Comparison of ENCODE assay signal across 1 cellular context in the genomic region with DNA sequence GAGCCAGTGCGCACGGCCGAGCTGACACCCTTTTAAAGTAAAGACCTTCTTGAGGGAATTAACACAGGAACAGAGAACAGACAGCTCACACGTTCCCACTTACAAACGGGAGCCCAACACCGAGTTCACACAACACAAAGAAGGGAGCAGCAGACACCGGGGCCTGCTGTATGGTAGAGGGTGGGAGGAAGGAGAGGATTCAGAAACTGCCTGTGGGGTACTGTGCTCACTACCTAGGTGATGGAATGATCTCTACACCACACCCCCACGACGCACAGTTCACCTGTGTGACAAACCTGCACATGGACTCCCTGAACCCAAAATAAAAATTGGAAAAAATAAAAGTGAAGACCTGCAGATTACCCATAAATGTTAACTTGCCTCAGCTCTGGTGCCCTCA.
TF ChIP-seq lines count a peak whose summit lies in the region.

No MANE protein-coding gene starts in this region.

TF ChIP-seq in IMR-90, 13 proteins besides CTCF, POLR2A, EP300 and RAD21:
- TF ChIP-seq CEBPB (IDR thresholded peaks at IDR 0.05; ENCODE audit: low read depth, low read length): no peak
- TF ChIP-seq MXI1 (IDR thresholded peaks at IDR 0.05; ENCODE audit: borderline replicate concordance, low read depth, low read length): no peak
- TF ChIP-seq, protein P1, sequence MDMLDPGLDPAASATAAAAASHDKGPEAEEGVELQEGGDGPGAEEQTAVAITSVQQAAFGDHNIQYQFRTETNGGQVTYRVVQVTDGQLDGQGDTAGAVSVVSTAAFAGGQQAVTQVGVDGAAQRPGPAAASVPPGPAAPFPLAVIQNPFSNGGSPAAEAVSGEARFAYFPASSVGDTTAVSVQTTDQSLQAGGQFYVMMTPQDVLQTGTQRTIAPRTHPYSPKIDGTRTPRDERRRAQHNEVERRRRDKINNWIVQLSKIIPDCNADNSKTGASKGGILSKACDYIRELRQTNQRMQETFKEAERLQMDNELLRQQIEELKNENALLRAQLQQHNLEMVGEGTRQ (IDR thresholded peaks at IDR 0.05; ENCODE audit: low read depth, low read length): no peak
- TF ChIP-seq, protein P2, sequence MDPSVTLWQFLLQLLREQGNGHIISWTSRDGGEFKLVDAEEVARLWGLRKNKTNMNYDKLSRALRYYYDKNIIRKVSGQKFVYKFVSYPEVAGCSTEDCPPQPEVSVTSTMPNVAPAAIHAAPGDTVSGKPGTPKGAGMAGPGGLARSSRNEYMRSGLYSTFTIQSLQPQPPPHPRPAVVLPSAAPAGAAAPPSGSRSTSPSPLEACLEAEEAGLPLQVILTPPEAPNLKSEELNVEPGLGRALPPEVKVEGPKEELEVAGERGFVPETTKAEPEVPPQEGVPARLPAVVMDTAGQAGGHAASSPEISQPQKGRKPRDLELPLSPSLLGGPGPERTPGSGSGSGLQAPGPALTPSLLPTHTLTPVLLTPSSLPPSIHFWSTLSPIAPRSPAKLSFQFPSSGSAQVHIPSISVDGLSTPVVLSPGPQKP (IDR thresholded peaks at IDR 0.05; ENCODE audit: borderline replicate concordance, low read depth, low read length): no peak
- TF ChIP-seq NFE2L2 (IDR thresholded peaks at IDR 0.05; ENCODE audit: low read depth, low read length): no peak
- no peak for TF ChIP-seq MAFK (IDR thresholded peaks at IDR 0.05; ENCODE audit: low read depth, low read length)
- no peak for TF ChIP-seq FOS (IDR thresholded peaks at IDR 0.05; ENCODE audit: low read depth, low read length)
- no peak for TF ChIP-seq CHD1 (IDR thresholded peaks at IDR 0.05; ENCODE audit: low read depth, low read length)
- TF ChIP-seq RFX5 (IDR thresholded peaks at IDR 0.05; ENCODE audit: low read depth, low read length): no peak
- TF ChIP-seq MAZ (IDR thresholded peaks at IDR 0.05; ENCODE audit: borderline replicate concordance, low read depth, low read length): no peak
- no peak for TF ChIP-seq SMC3 (IDR thresholded peaks at IDR 0.05; ENCODE audit: low read depth, low read length)
- no peak for TF ChIP-seq BHLHE40 (IDR thresholded peaks at IDR 0.05; ENCODE audit: low read depth, low read length)
- TF ChIP-seq RCOR1 (IDR thresholded peaks at IDR 0.05; ENCODE audit: insufficient replicate concordance, low read length): no peak
